Comparison of ENCODE assay signal across 20 cellular contexts in genomic region chr1:221118176-221118937, GRCh38.
A peak's percentile ranks its signal among the peaks of the same experiment; 100 is the strongest.
DNase-seq lines count a peak whose midpoint lies in the region; ATAC-seq and TF ChIP-seq lines count a peak whose summit lies in the region.
"Had no signal": no experiment of that assay in that cellular context is flagged by ENCODE, and none has a peak within 500 bp of the region (broad histone marks: within the 10 kb centered on the region; RNA-seq: fewer than 3 reads in every experiment).

No MANE protein-coding gene starts in this region.

- ATAC-seq in Right ventricle myocardium superior (ENCODE audit: poor library complexity) (peak; percentile 83), HG03108 (IDR thresholded peaks at IDR 0.05; ENCODE audit: unreplicated experiment) (no peak)
- ATAC-seq: activated CD8-positive, alpha-beta memory T cell treated with anti-CD3 and anti-CD28 coated beads, Interleukin-2, amount 10 ng/mL, durations not matched to agents 7 days and 5 days; activated T-helper 17 cell treated with anti-CD3 and anti-CD28 coated beads, Interleukin-2, amount 50 U/mL, for 72 hours; HCT116 had no signal

- H3K36me3 ChIP-seq in ACC112 (ENCODE audit: insufficient read depth, low read length) = no peaks in the 10 kb centered on the region
- no peaks in the 10 kb centered on the region for H3K36me3 ChIP-seq in esophagus squamous epithelium
- H3K36me3 ChIP-seq in MM.1S (replicated peaks; ENCODE audit: insufficient read depth, low read length) = no peaks in the 10 kb centered on the region
- H3K36me3 ChIP-seq: Peyer's patch had no signal

- H4K20me1 ChIP-seq in MM.1S (ENCODE audit: insufficient read depth, low read length) = no peaks in the 10 kb centered on the region

- no peaks in the 10 kb centered on the region for H3K9me3 ChIP-seq in esophagus squamous epithelium
- H3K9me3 ChIP-seq in MM.1S (replicated peaks; ENCODE audit: insufficient read depth, low read length) = no peaks in the 10 kb centered on the region
- H3K9me3 ChIP-seq: Peyer's patch had no signal

- no peak for TF ChIP-seq CTCF in esophagus squamous epithelium (IDR thresholded peaks at IDR 0.05)
- no peak for TF ChIP-seq CTCF in MM.1S (IDR thresholded peaks at IDR 0.05; ENCODE audit: low read length)

- H3K27me3 Mint-ChIP-seq in activated T-helper 2 cell treated with anti-CD3 and anti-CD28 coated beads, Interferon-gamma antibody, Interleukin-2, Interleukin-4, amounts not matched to agents 10 μg/mL and 5 μg/mL and 100 μg/mL, durations not matched to agents 14 hours and 24 hours and 36 hours (ENCODE audit: low read depth) = no peaks in the 10 kb centered on the region
- H3K27me3 Mint-ChIP-seq: activated CD8-positive, alpha-beta memory T cell treated with anti-CD3 and anti-CD28 coated beads, Interleukin-2, amount 10 ng/mL, durations not matched to agents 7 days and 5 days; memory B cell had no signal

- H3K27me3 ChIP-seq in ACC112 (ENCODE audit: insufficient read depth, low read length) (no peaks in the 10 kb centered on the region), esophagus squamous epithelium (no peaks in the 10 kb centered on the region), MM.1S (replicated peaks; ENCODE audit: insufficient read depth, low read length) (no peaks in the 10 kb centered on the region)
- H3K27me3 ChIP-seq: Peyer's patch had no signal

- H3K9me2 ChIP-seq in MM.1S (replicated peaks; ENCODE audit: insufficient read depth, low read length) = no peaks in the 10 kb centered on the region

- H3K4me1 ChIP-seq in ACC112 (ENCODE audit: control insufficient read depth, insufficient read depth, low read length, unreplicated experiment) = peaks cover 20% of the 10 kb centered on the region
- peaks cover 0 to 18% (median 12%) of the 10 kb centered on the region in 3 donors for H3K4me1 ChIP-seq in esophagus squamous epithelium
- H3K4me1 ChIP-seq in MM.1S (ENCODE audit: low read length) = no peaks in the 10 kb centered on the region
- H3K4me1 ChIP-seq: Peyer's patch had no signal

- H3K27ac ChIP-seq in ACC112 (ENCODE audit: low read depth, low read length) (peak overlapping the region; percentile 79), esophagus squamous epithelium (peak overlapping the region in 2 of 4 donors; percentile 14 to 36), MM.1S (ENCODE audit: low read length) (no peak overlapping the region)
- H3K27ac ChIP-seq: Peyer's patch had no signal

- no peak overlapping the region for H3K4me2 ChIP-seq in MM.1S (ENCODE audit: low read depth, low read length)

- H2AFZ ChIP-seq in ACC112 (ENCODE audit: low read length, unreplicated experiment) = peak overlapping the region; percentile 17
- no peak overlapping the region for H2AFZ ChIP-seq in MM.1S (ENCODE audit: low read length)

- DNase-seq in NCI-H446 treated with DMSO at 0.1 percent for 48 hours (lab: John Stamatoyannopoulos, UW) = peak; percentile 73
- no peak for DNase-seq in Right ventricle myocardium superior
- peak; percentile 14 for DNase-seq in pons (ENCODE audit: low spot score)
- DNase-seq in activated T-helper 2 cell treated with anti-CD3 and anti-CD28 coated beads, Interferon-gamma antibody, Interleukin-2, Interleukin-4, amounts not matched to agents 10 μg/mL and 5 μg/mL and 100 μg/mL, durations not matched to agents 14 hours and 24 hours and 36 hours (ENCODE audit: low spot score) = no peak
- no peak for DNase-seq in esophagus squamous epithelium (lab: John Stamatoyannopoulos, UW)
- no peak for DNase-seq in MM.1S
- DNase-seq: activated CD8-positive, alpha-beta memory T cell treated with anti-CD3 and anti-CD28 coated beads, Interleukin-2, amount 10 ng/mL, durations not matched to agents 7 days and 5 days; central memory CD4-positive, alpha-beta T cell; effector CD4-positive, alpha-beta T cell; NCI-H1048; NCI-H82; Peyer's patch; stimulated activated naive CD4-positive, alpha-beta T cell; trophoblast cell had no signal

- H3K27ac Mint-ChIP-seq in activated T-helper 2 cell treated with anti-CD3 and anti-CD28 coated beads, Interferon-gamma antibody, Interleukin-2, Interleukin-4, amounts not matched to agents 10 μg/mL and 5 μg/mL and 100 μg/mL, durations not matched to agents 14 hours and 24 hours and 36 hours = no peak overlapping the region
- H3K27ac Mint-ChIP-seq: activated CD8-positive, alpha-beta memory T cell treated with anti-CD3 and anti-CD28 coated beads, Interleukin-2, amount 10 ng/mL, durations not matched to agents 7 days and 5 days; activated T-helper 17 cell treated with anti-CD3 and anti-CD28 coated beads, Interleukin-2, amount 50 U/mL, for 72 hours; memory B cell had no signal

- no peak overlapping the region for H3K4me3 ChIP-seq in ACC112 (ENCODE audit: low read depth, low read length)
- no peak overlapping the region for H3K4me3 ChIP-seq in esophagus squamous epithelium
- no peak overlapping the region for H3K4me3 ChIP-seq in MM.1S (ENCODE audit: low read length)
- H3K4me3 ChIP-seq: Peyer's patch had no signal

- 22 to 29% methylated on average over 3 of the region's 3 CpGs for WGBS in esophagus squamous epithelium, 2 donors

- H3K79me2 ChIP-seq in ACC112 (ENCODE audit: control insufficient read depth, insufficient read depth, low read length, unreplicated experiment) = no peaks in the 10 kb centered on the region
- H3K79me2 ChIP-seq in MM.1S (ENCODE audit: low read length) = no peaks in the 10 kb centered on the region

- no peaks in the 10 kb centered on the region for H3K36me3 Mint-ChIP-seq in activated T-helper 2 cell treated with anti-CD3 and anti-CD28 coated beads, Interferon-gamma antibody, Interleukin-2, Interleukin-4, amounts not matched to agents 10 μg/mL and 5 μg/mL and 100 μg/mL, durations not matched to agents 14 hours and 24 hours and 36 hours (ENCODE audit: low read depth)
- H3K36me3 Mint-ChIP-seq: activated CD8-positive, alpha-beta memory T cell treated with anti-CD3 and anti-CD28 coated beads, Interleukin-2, amount 10 ng/mL, durations not matched to agents 7 days and 5 days had no signal

- H3K9ac ChIP-seq in MM.1S (ENCODE audit: low read length) = no peak overlapping the region

- intact Hi-C loops in Right ventricle myocardium superior (cut with DNase I) = no loop called here
- intact Hi-C loops in activated T-helper 2 cell treated with anti-CD3 and anti-CD28 coated beads, Interferon-gamma antibody, Interleukin-2, Interleukin-4, amounts not matched to agents 10 μg/mL and 5 μg/mL and 100 μg/mL, durations not matched to agents 14 hours and 24 hours and 36 hours (cut with micrococcal nuclease) = no loop called here
- intact Hi-C loops in esophagus squamous epithelium (cut with DNase I) = no loop called here

- no peak for TF ChIP-seq POLR2A in esophagus squamous epithelium (IDR thresholded peaks at IDR 0.05)

- no peak overlapping the region for H3K4me3 Mint-ChIP-seq in activated T-helper 2 cell treated with anti-CD3 and anti-CD28 coated beads, Interferon-gamma antibody, Interleukin-2, Interleukin-4, amounts not matched to agents 10 μg/mL and 5 μg/mL and 100 μg/mL, durations not matched to agents 14 hours and 24 hours and 36 hours (ENCODE audit: low read depth)
- H3K4me3 Mint-ChIP-seq: activated CD8-positive, alpha-beta memory T cell treated with anti-CD3 and anti-CD28 coated beads, Interleukin-2, amount 10 ng/mL, durations not matched to agents 7 days and 5 days; activated T-helper 17 cell treated with anti-CD3 and anti-CD28 coated beads, Interleukin-2, amount 50 U/mL, for 72 hours; memory B cell; neural crest cell had no signal

- no peaks in the 10 kb centered on the region for H3F3A ChIP-seq in MM.1S (ENCODE audit: insufficient read depth, low read length)

- no peaks in the 10 kb centered on the region for H3K9me3 Mint-ChIP-seq in activated T-helper 2 cell treated with anti-CD3 and anti-CD28 coated beads, Interferon-gamma antibody, Interleukin-2, Interleukin-4, amounts not matched to agents 10 μg/mL and 5 μg/mL and 100 μg/mL, durations not matched to agents 14 hours and 24 hours and 36 hours
- H3K9me3 Mint-ChIP-seq: activated T-helper 17 cell treated with anti-CD3 and anti-CD28 coated beads, Interleukin-2, amount 50 U/mL, for 72 hours; neural crest cell had no signal

- peaks cover 2% of the 10 kb centered on the region for H3K4me1 Mint-ChIP-seq in activated T-helper 2 cell treated with anti-CD3 and anti-CD28 coated beads, Interferon-gamma antibody, Interleukin-2, Interleukin-4, amounts not matched to agents 10 μg/mL and 5 μg/mL and 100 μg/mL, durations not matched to agents 14 hours and 24 hours and 36 hours (ENCODE audit: low read depth)
- H3K4me1 Mint-ChIP-seq: activated CD8-positive, alpha-beta memory T cell treated with anti-CD3 and anti-CD28 coated beads, Interleukin-2, amount 10 ng/mL, durations not matched to agents 7 days and 5 days; activated T-helper 17 cell treated with anti-CD3 and anti-CD28 coated beads, Interleukin-2, amount 50 U/mL, for 72 hours; memory B cell; neural crest cell had no signal

Comparison
In these comparisons a context has a peak if more than half of its experiments do, and no peak if none do; other contexts are left out.
1. DNase-seq: peak in NCI-H446 treated with DMSO at 0.1 percent for 48 hours (single experiment) and pons (single experiment); none in Right ventricle myocardium superior (single experiment), activated T-helper 2 cell treated with anti-CD3 and anti-CD28 coated beads, Interferon-gamma antibody, Interleukin-2, Interleukin-4, amounts not matched to agents 10 μg/mL and 5 μg/mL and 100 μg/mL, durations not matched to agents 14 hours and 24 hours and 36 hours (single experiment), esophagus squamous epithelium (single experiment) and MM.1S (single experiment).